In genomic region chr12:116599285-116600122, GRCh38 we compare ENCODE assay signal across 8 cellular contexts. TPM values are rescaled to one million over a fixed set of nuclear protein-coding genes. Genes with fewer than 3 reads are reported as not detected.
A peak's percentile ranks its signal among the peaks of the same experiment; 100 is the strongest.
DNase-seq lines count a peak whose midpoint lies in the region; ATAC-seq and TF ChIP-seq lines count a peak whose summit lies in the region.

No MANE protein-coding gene starts in this region.

- TF ChIP-seq CTCF in NB4 (IDR thresholded peaks at IDR 0.05; ENCODE audit: low read depth, low read length): peak; percentile 58

- TF ChIP-seq POLR2A in NB4 (IDR thresholded peaks at IDR 0.05; ENCODE audit: extremely low read depth, insufficient read length): no peak

- H3K9me3 ChIP-seq in esophagus (ENCODE audit: control insufficient read depth in 2 of 2, insufficient read depth in 1 of 2, low read depth in 1 of 2, low read length in 1 of 2) (peaks cover 0 to 2% of the 10 kb centered on the region in 2 donors), muscle layer of colon (ENCODE audit: low read length) (no peaks in the 10 kb centered on the region)

- no peak overlapping the region for H3K9ac ChIP-seq in muscle layer of colon (ENCODE audit: low read length)

- DNase-seq in NCI-H1105 treated with DMSO at 0.1 percent for 48 hours (lab: John Stamatoyannopoulos, UW) (peak; percentile 15), NCI-H1105 (lab: John Stamatoyannopoulos, UW) (no peak), NB4 (ENCODE audit: low read depth) (peak; percentile 73), activated T-cell treated with anti-CD3 and anti-CD28 coated beads for 48 hours (ENCODE audit: low read depth) (peak; percentile 55)
- DNase-seq in stimulated activated CD8-positive, alpha-beta memory T cell treated with anti-CD3 and anti-CD28 coated beads, Interleukin-4, amount 100 ng/mL, for 4 hours (ENCODE audit: low read depth in 2 of 2, low spot score in 1 of 2): peak; percentile 16 to 20

- H3K27me3 ChIP-seq in esophagus (ENCODE audit: control insufficient read depth in 1 of 2, insufficient read depth in 2 of 2, low read length in 2 of 2) (no peaks in the 10 kb centered on the region), muscle layer of colon (ENCODE audit: control insufficient read depth in 1 of 2, insufficient read depth in 2 of 2, low read length in 2 of 2) (no peaks in the 10 kb centered on the region)

- ATAC-seq in GM21723 (IDR thresholded peaks at IDR 0.05; ENCODE audit: unreplicated experiment): no peak

- WGBS in esophagus, 2 donors: 12 to 18% methylated on average over 29 to 30 of the region's 30 CpGs

- H3K4me1 ChIP-seq in esophagus (ENCODE audit: control insufficient read depth in 2 of 2, insufficient read depth in 2 of 2, low read length in 1 of 2): peaks cover 0 to 4% of the 10 kb centered on the region in 2 donors
- peaks cover 14% of the 10 kb centered on the region for H3K4me1 ChIP-seq in muscle layer of colon (ENCODE audit: insufficient read depth, low read length)

- H3K4me3 ChIP-seq in NB4 (ENCODE audit: low read depth, low read length) (no peak overlapping the region), esophagus (ENCODE audit: low read depth in 1 of 2, low read length in 2 of 2) (peak overlapping the region; percentile 23 to 33), muscle layer of colon (ENCODE audit: low read depth in 1 of 2, low read length in 2 of 2) (peak overlapping the region in 1 of 2 donors; percentile 35)

- H3K27ac ChIP-seq in esophagus (ENCODE audit: low read depth in 2 of 2, low read length in 1 of 2): peak overlapping the region; percentile 53 to 55
- H3K27ac ChIP-seq in muscle layer of colon (ENCODE audit: low read depth, low read length): peak overlapping the region; percentile 86

- H3K36me3 ChIP-seq in esophagus (ENCODE audit: control insufficient read depth in 2 of 2, insufficient read depth in 2 of 2, low read length in 1 of 2) (no peaks in the 10 kb centered on the region), muscle layer of colon (ENCODE audit: insufficient read depth, low read length) (no peaks in the 10 kb centered on the region)

RNA-seq across cellular contexts. Expression of gene MAP1LC3B2, which starts 40.3 kb away (rescaled TPM):
- polyA plus RNA-seq in esophagus: 1 to 10 TPM; 1.0 to 1.9 TPM
